30 cellular contexts compared by ENCODE assay signal in genomic region chr4:18850763-18851331, GRCh38.
A peak's percentile ranks its signal among the peaks of the same experiment; 100 is the strongest.
DNase-seq lines count a peak whose midpoint lies in the region; ATAC-seq and TF ChIP-seq lines count a peak whose summit lies in the region.
"Had no signal": no experiment of that assay in that cellular context is flagged by ENCODE, and none has a peak within 500 bp of the region (broad histone marks: within the 10 kb centered on the region; RNA-seq: fewer than 3 reads in every experiment).

No MANE protein-coding gene starts in this region.

- H3K27me3 ChIP-seq in breast epithelium: no peaks in the 10 kb centered on the region
- H3K27me3 ChIP-seq: SJSA1, tibial nerve had no signal

- no peak for TF ChIP-seq POLR2A in breast epithelium (IDR thresholded peaks at IDR 0.05)

- H3K9me3 Mint-ChIP-seq in MCF 10A (ENCODE audit: unreplicated experiment): peaks cover 7% of the 10 kb centered on the region
- H3K9me3 Mint-ChIP-seq in activated T-cell treated with anti-CD3 and anti-CD28 coated beads, Interleukin-2, amount 50 U/mL, for 4 hours: peaks cover 28% of the 10 kb centered on the region

- no peaks in the 10 kb centered on the region for H3K9me3 ChIP-seq in breast epithelium
- H3K9me3 ChIP-seq: mucosa of descending colon, prostate gland, SJSA1, tibial nerve had no signal

- BruUV-seq in MCF 10A (replicated peaks; lab: Mats Ljungman, UMichigan): no TSS peak

- no peak overlapping the region for H3K27ac Mint-ChIP-seq in MCF 10A (ENCODE audit: low read depth, unreplicated experiment)
- H3K27ac Mint-ChIP-seq: activated CD4-positive, alpha-beta T cell treated with anti-CD3 and anti-CD28 coated beads, Interleukin-2, amount 10 ng/mL, durations not matched to agents 24 days and 14 days; activated naive CD4-positive, alpha-beta T cell treated with anti-CD3 and anti-CD28 coated beads, Interleukin-2, amount 50 U/mL, for 72 hours; B cell; CD8-positive, alpha-beta T cell; natural killer cell; WTC11 had no signal

- no peaks in the 10 kb centered on the region for H3K36me3 ChIP-seq in breast epithelium
- H3K36me3 ChIP-seq: prostate gland, SJSA1, tibial nerve had no signal

- no peak for ATAC-seq in activated T-cell treated with anti-CD3 and anti-CD28 coated beads, Interleukin-2, amount 50 U/mL, for 4 hours
- no peak for ATAC-seq in HG02884 (IDR thresholded peaks at IDR 0.05; ENCODE audit: unreplicated experiment)
- no peak for ATAC-seq in HG03159 (IDR thresholded peaks at IDR 0.05; ENCODE audit: unreplicated experiment)
- ATAC-seq in GM18498 (IDR thresholded peaks at IDR 0.05; ENCODE audit: unreplicated experiment): no peak
- ATAC-seq: activated naive CD4-positive, alpha-beta T cell treated with anti-CD3 and anti-CD28 coated beads, Interleukin-2, amount 50 U/mL, for 72 hours; CD8-positive, alpha-beta T cell; GM12878; mucosa of descending colon; natural killer cell; WTC11 had no signal

- TF ChIP-seq CTCF in MCF 10A (IDR thresholded peaks at IDR 0.05; ENCODE audit: unreplicated experiment) (no peak), breast epithelium (IDR thresholded peaks at IDR 0.05) (no peak)

- no peak overlapping the region for H3K4me3 Mint-ChIP-seq in MCF 10A (ENCODE audit: unreplicated experiment)
- no peak overlapping the region for H3K4me3 Mint-ChIP-seq in activated T-cell treated with anti-CD3 and anti-CD28 coated beads, Interleukin-2, amount 50 U/mL, for 4 hours
- H3K4me3 Mint-ChIP-seq: activated CD4-positive, alpha-beta T cell treated with anti-CD3 and anti-CD28 coated beads, Interleukin-2, amount 10 ng/mL, durations not matched to agents 24 days and 14 days; B cell; CD8-positive, alpha-beta T cell; natural killer cell; WTC11 had no signal

- H3K36me3 Mint-ChIP-seq in MCF 10A (ENCODE audit: insufficient read depth, unreplicated experiment): no peaks in the 10 kb centered on the region
- no peaks in the 10 kb centered on the region for H3K36me3 Mint-ChIP-seq in activated T-cell treated with anti-CD3 and anti-CD28 coated beads, Interleukin-2, amount 50 U/mL, for 4 hours (ENCODE audit: insufficient read depth)
- H3K36me3 Mint-ChIP-seq: activated naive CD4-positive, alpha-beta T cell treated with anti-CD3 and anti-CD28 coated beads, Interleukin-2, amount 50 U/mL, for 72 hours; CD8-positive, alpha-beta T cell; WTC11 had no signal

- intact Hi-C loops in MCF 10A (cut with micrococcal nuclease): no loop called here
- intact Hi-C loops in breast epithelium (cut with DNase I; ENCODE audit: low total_unique reads): no loop called here

- H3K4me1 Mint-ChIP-seq in MCF 10A (ENCODE audit: insufficient read depth, unreplicated experiment): no peaks in the 10 kb centered on the region
- H3K4me1 Mint-ChIP-seq in activated T-cell treated with anti-CD3 and anti-CD28 coated beads, Interleukin-2, amount 50 U/mL, for 4 hours (ENCODE audit: low read depth): no peaks in the 10 kb centered on the region
- H3K4me1 Mint-ChIP-seq: activated CD4-positive, alpha-beta T cell treated with anti-CD3 and anti-CD28 coated beads, Interleukin-2, amount 10 ng/mL, durations not matched to agents 24 days and 14 days; B cell; natural killer cell; WTC11 had no signal

- no peaks in the 10 kb centered on the region for H3K4me1 ChIP-seq in breast epithelium
- H3K4me1 ChIP-seq: prostate gland, SJSA1, tibial nerve had no signal

- DNase-seq in MCF 10A (ENCODE audit: unreplicated experiment): peak; percentile 12
- no peak for DNase-seq in breast epithelium (ENCODE audit: low spot score in 2 of 2)
- peak; percentile 64 for DNase-seq in NCI-H146 treated with DMSO at 0.1 percent for 48 hours (lab: John Stamatoyannopoulos, UW; ENCODE audit: unreplicated experiment)
- peak; percentile 93 for DNase-seq in SK-N-DZ (ENCODE audit: low spot score)
- DNase-seq in activated T-cell treated with anti-CD3 and anti-CD28 coated beads, Interleukin-2, amount 50 U/mL, for 4 hours: no peak
- DNase-seq: activated CD4-positive, alpha-beta T cell treated with anti-CD3 and anti-CD28 coated beads, Interleukin-2, amount 10 ng/mL, durations not matched to agents 24 days and 14 days; activated CD8-positive, alpha-beta memory T cell treated with anti-CD3 and anti-CD28 coated beads for 24 hours; activated T-cell treated with anti-CD3 and anti-CD28 coated beads for 4 hours; CD8-positive, alpha-beta T cell; HCEC 1CT; hypothalamus; mammary epithelial cell; mucosa of descending colon; natural killer cell; NCI-H1436 treated with DMSO at 0.1 percent for 48 hours; NCI-H2171; NCI-H526; occipital lobe; stimulated activated CD4-positive, alpha-beta T cell treated with anti-CD3 and anti-CD28 coated beads, Interleukin-4, amount 100 ng/mL, for 4 hours had no signal

- CTCF ChIA-PET in MCF 10A (lab: Yijun Ruan, JAX): interaction anchor here (0.5 to 0.6 kb wide), 2 partner anchors 70 to 119 kb away, joined by 3 read pairs; no protein-coding TSS in a partner anchor

- H3K4me3 ChIP-seq in breast epithelium: no peak overlapping the region
- H3K4me3 ChIP-seq: GM12878, mucosa of descending colon, prostate gland, SJSA1, tibial nerve had no signal

- POLR2A ChIA-PET in MCF 10A (lab: Yijun Ruan, JAX): no interaction called here

- no peak overlapping the region for H3K27ac ChIP-seq in breast epithelium
- H3K27ac ChIP-seq: prostate gland, RWPE1, SJSA1, tibial nerve had no signal

- no peaks in the 10 kb centered on the region for H3K27me3 Mint-ChIP-seq in MCF 10A (ENCODE audit: insufficient read depth, unreplicated experiment)
- no peaks in the 10 kb centered on the region for H3K27me3 Mint-ChIP-seq in activated T-cell treated with anti-CD3 and anti-CD28 coated beads, Interleukin-2, amount 50 U/mL, for 4 hours (ENCODE audit: low read depth)
- H3K27me3 Mint-ChIP-seq: activated CD4-positive, alpha-beta T cell treated with anti-CD3 and anti-CD28 coated beads, Interleukin-2, amount 10 ng/mL, durations not matched to agents 24 days and 14 days; B cell had no signal

Comparison
In these comparisons a context has a peak if more than half of its experiments do, and no peak if none do; other contexts are left out.
1. DNase-seq: peak in MCF 10A (single experiment), NCI-H146 treated with DMSO at 0.1 percent for 48 hours (single experiment) and SK-N-DZ (single experiment); none in breast epithelium (0 of 2) and activated T-cell treated with anti-CD3 and anti-CD28 coated beads, Interleukin-2, amount 50 U/mL, for 4 hours (single experiment).